In the genomic region with DNA sequence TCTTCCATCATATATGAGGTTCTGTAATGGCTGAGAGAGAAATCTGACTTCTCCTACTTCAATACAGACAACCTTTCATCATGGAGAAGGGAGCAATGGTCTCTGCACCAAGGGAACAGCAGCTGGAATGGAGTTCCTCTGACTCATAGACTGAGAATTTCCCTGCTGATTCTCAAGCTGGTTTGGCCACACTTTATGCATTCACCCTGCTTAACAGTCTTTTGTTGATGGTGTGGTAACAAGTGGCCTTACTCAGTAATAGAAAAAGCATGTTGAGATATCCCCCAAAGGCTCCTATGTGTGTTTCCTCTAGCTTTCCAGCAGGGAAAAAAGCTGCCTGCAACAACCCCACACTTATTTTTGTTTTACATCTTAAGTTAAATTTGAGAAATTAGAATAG, we compare ENCODE assay signal across 12 cellular contexts.
DNase-seq lines count a peak whose midpoint lies in the region; ATAC-seq, FAIRE-seq and TF ChIP-seq lines count a peak whose summit lies in the region.
"Had no signal": no experiment of that assay in that cellular context is flagged by ENCODE, and none has a peak within 500 bp of the region (broad histone marks: within the 10 kb centered on the region; RNA-seq: fewer than 3 reads in every experiment).

No MANE protein-coding gene starts in this region.

- BruUV-seq in Panc1 (replicated peaks; lab: Mats Ljungman, UMichigan): no TSS peak

- FAIRE-seq in pancreas (lab: Jason Lieb, UNC): no peak

- no peak for TF ChIP-seq CTCF in Panc1 (IDR thresholded peaks at IDR 0.05)
- TF ChIP-seq CTCF in fibroblast of mammary gland (conservative IDR thresholded peaks at IDR 0.05; ENCODE audit: control insufficient read depth, insufficient read depth, low read depth, low read length): no peak
- no peak for TF ChIP-seq CTCF in pancreas (IDR thresholded peaks at IDR 0.05)

- CTCF ChIA-PET in Panc1 (lab: Charles Lee): no interaction called here

- H3K9me3 ChIP-seq in Panc1 (ENCODE audit: control insufficient read depth, insufficient read depth, low read depth, low read length) (no peaks in the 10 kb centered on the region), pancreas (no peaks in the 10 kb centered on the region)

- in situ Hi-C loops in Panc1 (cut with HindIII; ENCODE audit: low pct_unique_long_range_greater_than_20kb, low sequenced_read_pairs): no loop called here

- no peaks in the 10 kb centered on the region for H3K27me3 ChIP-seq in Panc1 (ENCODE audit: control insufficient read depth, insufficient read depth, low read length)
- H3K27me3 ChIP-seq in pancreas: no peaks in the 10 kb centered on the region

- no peaks in the 10 kb centered on the region for H3K4me1 ChIP-seq in Panc1 (ENCODE audit: control insufficient read depth, insufficient read depth, low read length)
- H3K4me1 ChIP-seq in pancreas: no peaks in the 10 kb centered on the region

- H3K36me3 ChIP-seq in Panc1 (ENCODE audit: control insufficient read depth, insufficient read depth, low read length): no peaks in the 10 kb centered on the region
- no peaks in the 10 kb centered on the region for H3K36me3 ChIP-seq in pancreas

- DNase-seq in Daoy (ENCODE audit: low read depth): peak; percentile 94
- DNase-seq in Panc1 (ENCODE audit: low read depth, low spot score): no peak
- DNase-seq in fibroblast of mammary gland (ENCODE audit: low read depth): peak; percentile 99
- no peak for DNase-seq in pancreas
- no peak for DNase-seq in activated effector memory CD4-positive, alpha-beta T cell treated with Interleukin-2 at 50 U/mL for 16 hours
- no peak for DNase-seq in DMS79 treated with DMSO at 0.1 percent for 48 hours (lab: John Stamatoyannopoulos, UW)
- no peak for DNase-seq in activated gamma-delta T cell treated with Interleukin-2 at 50 U/mL for 16 hours
- DNase-seq in NCI-H1694 treated with DMSO at 0.1 percent for 48 hours (lab: John Stamatoyannopoulos, UW): no peak
- DNase-seq: activated CD4-positive, CD25-positive, alpha-beta regulatory T cell; NCI-H1436 treated with DMSO at 0.1 percent for 48 hours; posterior cingulate gyrus; stimulated activated naive CD8-positive, alpha-beta T cell treated with anti-CD3 and anti-CD28 coated beads, Interleukin-15, amount 100 ng/mL, for 72 hours had no signal

- no peak overlapping the region for H3K27ac ChIP-seq in Panc1 (ENCODE audit: low read length)
- peak overlapping the region in 1 of 4 donors; percentile 8 for H3K27ac ChIP-seq in pancreas

- H3K4me3 ChIP-seq in Panc1 (ENCODE audit: low read depth in 2 of 2, low read length in 2 of 2): no peak overlapping the region
- no peak overlapping the region for H3K4me3 ChIP-seq in fibroblast of mammary gland (ENCODE audit: control insufficient read depth, low read depth, low read length)
- no peak overlapping the region for H3K4me3 ChIP-seq in pancreas

- POLR2A ChIA-PET in Panc1 (lab: Charles Lee): no interaction called here

- intact Hi-C loops in Panc1 (cut with micrococcal nuclease; ENCODE audit: unreplicated experiment): no loop called here
- intact Hi-C loops in pancreas (cut with DNase I): no loop called here

- ATAC-seq in Panc1 (peak; percentile 84), pancreas (peak in 3 of 4 donors; percentile 60 to 87 (median 74))
- ATAC-seq: stimulated activated naive CD8-positive, alpha-beta T cell treated with anti-CD3 and anti-CD28 coated beads, Interleukin-15, amount 100 ng/mL, for 72 hours had no signal

Comparison
In these comparisons a context has a peak if more than half of its experiments do, and no peak if none do; other contexts are left out.
1. DNase-seq: peak in Daoy (single experiment) and fibroblast of mammary gland (single experiment); none in Panc1 (single experiment), pancreas (0 of 6), activated effector memory CD4-positive, alpha-beta T cell treated with Interleukin-2 at 50 U/mL for 16 hours (single experiment), DMS79 treated with DMSO at 0.1 percent for 48 hours (single experiment), activated gamma-delta T cell treated with Interleukin-2 at 50 U/mL for 16 hours (single experiment) and NCI-H1694 treated with DMSO at 0.1 percent for 48 hours (single experiment).